In genomic region chr11:117959438-117960149, GRCh38 we compare ENCODE assay signal across 13 cellular contexts. TPM values are rescaled to one million over a fixed set of nuclear protein-coding genes. Genes with fewer than 3 reads are reported as not detected.
DNase-seq lines count a peak whose midpoint lies in the region; ATAC-seq and TF ChIP-seq lines count a peak whose summit lies in the region.
"Had no signal": no experiment of that assay in that cellular context is flagged by ENCODE, and none has a peak within 500 bp of the region (broad histone marks: within the 10 kb centered on the region; RNA-seq: fewer than 3 reads in every experiment).

No MANE protein-coding gene starts in this region.

- peaks cover 0 to 53% (median 7%) of the 10 kb centered on the region in 10 experiments; a peak in 13 of 20 replicates for H3K4me1 ChIP-seq in BLaER1 treated with 17β-estradiol and CSF1 and Interleukin-3, amounts not matched to agents 10 nM and 100 nM
- H3K4me1 ChIP-seq in neural progenitor cell: no peaks in the 10 kb centered on the region

- no peaks in the 10 kb centered on the region for H3K36me3 Mint-ChIP-seq in neural progenitor cell

- 0 out of 2 replicates have a peak, but pooled peaks cover 4% of the 10 kb centered on the region for H3F3A ChIP-seq in SU-DHL-6 (ENCODE audit: insufficient read depth)
- no peaks in the 10 kb centered on the region for H3F3A ChIP-seq in neural progenitor cell (ENCODE audit: low read depth)

- peaks cover 8% of the 10 kb centered on the region for H3K9me3 Mint-ChIP-seq in neural progenitor cell

- peak overlapping the region in 6 of 11 experiments; percentile 47 to 90 (median 82); a peak in 12 of 22 replicates for H3K27ac ChIP-seq in BLaER1 treated with 17β-estradiol and CSF1 and Interleukin-3, amounts not matched to agents 10 nM and 100 nM
- H3K27ac ChIP-seq in SU-DHL-6 (ENCODE audit: low read depth, low read length) (no peak overlapping the region), neural progenitor cell (no peak overlapping the region)

- peak; percentile 11 for DNase-seq in GM13976 (ENCODE audit: low spot score)
- no peak for DNase-seq in left ventricle myocardium superior
- DNase-seq in COLO668 (lab: John Stamatoyannopoulos, UW; ENCODE audit: unreplicated experiment): no peak
- no peak for DNase-seq in neural progenitor cell (ENCODE audit: low spot score)
- DNase-seq: CD4-positive, alpha-beta T cell; HCEC 1CT; NCI-H1092; NCI-H446 treated with DMSO at 0.1 percent for 48 hours; right cardiac atrium had no signal

- peak overlapping the region in 5 of 11 experiments; percentile 24 to 75 (median 71); a peak in 9 of 22 replicates for H3K9ac ChIP-seq in BLaER1 treated with 17β-estradiol and CSF1 and Interleukin-3, amounts not matched to agents 10 nM and 100 nM
- H3K9ac ChIP-seq in SU-DHL-6 (ENCODE audit: low read length): 0 out of 2 replicates have a peak overlapping the region, but pooled peaks have one; percentile 7
- H3K9ac ChIP-seq in neural progenitor cell: no peak overlapping the region

- ATAC-seq in left ventricle myocardium superior (peak; percentile 51), SK-N-SH treated with all-trans-retinoic acid at 6 μM for 48 hours (no peak), GM18907 (IDR thresholded peaks at IDR 0.05; ENCODE audit: unreplicated experiment) (no peak)

- no peaks in the 10 kb centered on the region for H4K20me1 ChIP-seq in BLaER1 treated with 17β-estradiol and CSF1 and Interleukin-3, amounts not matched to agents 10 nM and 100 nM
- H4K20me1 ChIP-seq in SU-DHL-6 (ENCODE audit: low read depth, low read length) (no peaks in the 10 kb centered on the region), neural progenitor cell (ENCODE audit: low read depth) (no peaks in the 10 kb centered on the region)

- no peaks in the 10 kb centered on the region for H3K79me2 ChIP-seq in SU-DHL-6 (ENCODE audit: insufficient read depth, low read length)
- no peaks in the 10 kb centered on the region for H3K79me2 ChIP-seq in neural progenitor cell (ENCODE audit: low read depth)

- intact Hi-C loops in left ventricle myocardium superior (cut with micrococcal nuclease): no loop called here

- H3K4me2 ChIP-seq in BLaER1 treated with 17β-estradiol and CSF1 and Interleukin-3, amounts not matched to agents 10 nM and 100 nM: peak overlapping the region in 10 of 11 experiments; percentile 0 to 95 (median 56); a peak in 13 of 22 replicates
- H3K4me2 ChIP-seq in SU-DHL-6 (ENCODE audit: low read depth, low read length, poor library complexity, severe bottlenecking): peak overlapping the region; percentile 40
- no peak overlapping the region for H3K4me2 ChIP-seq in neural progenitor cell

- no peak for TF ChIP-seq CTCF in GM13976 (IDR thresholded peaks at IDR 0.05; ENCODE audit: borderline replicate concordance, control extremely low read depth, extremely low read depth, insufficient read depth, missing control alignments)
- TF ChIP-seq CTCF in SU-DHL-6 (IDR thresholded peaks at IDR 0.05; ENCODE audit: insufficient read depth, low read length, poor library complexity, severe bottlenecking): no peak
- TF ChIP-seq CTCF in neural progenitor cell (IDR thresholded peaks at IDR 0.05): no peak

- peaks cover 18 to 31% (median 24%) of the 10 kb centered on the region in 11 experiments; a peak in 21 of 22 replicates for H3K9me3 ChIP-seq in BLaER1 treated with 17β-estradiol and CSF1 and Interleukin-3, amounts not matched to agents 10 nM and 100 nM (replicated peaks in 1 of 11)
- H3K9me3 ChIP-seq in SU-DHL-6 (ENCODE audit: insufficient read depth, low read length): no peaks in the 10 kb centered on the region
- no peaks in the 10 kb centered on the region for H3K9me3 ChIP-seq in neural progenitor cell (ENCODE audit: low read depth)

- H3K27ac Mint-ChIP-seq in neural progenitor cell: no peak overlapping the region
- H3K27ac Mint-ChIP-seq: CD4-positive, alpha-beta T cell had no signal

- H3K4me3 Mint-ChIP-seq in neural progenitor cell: no peak overlapping the region
- H3K4me3 Mint-ChIP-seq: CD4-positive, alpha-beta T cell had no signal

- H3K9me2 ChIP-seq in SU-DHL-6 (replicated peaks; ENCODE audit: insufficient read depth, low read length): no peaks in the 10 kb centered on the region

- H3K36me3 ChIP-seq in BLaER1 treated with 17β-estradiol and CSF1 and Interleukin-3, amounts not matched to agents 10 nM and 100 nM: no peaks in the 10 kb centered on the region
- H3K36me3 ChIP-seq in SU-DHL-6 (ENCODE audit: low read length) (peaks cover 2% of the 10 kb centered on the region; the same call in 1 of the 2 replicates), neural progenitor cell (no peaks in the 10 kb centered on the region)

- H3K4me3 ChIP-seq in BLaER1 treated with 17β-estradiol and CSF1 and Interleukin-3, amounts not matched to agents 10 nM and 100 nM: peak overlapping the region in 3 of 10 experiments; percentile 5 to 29 (median 27); a peak in 3 of 20 replicates
- H3K4me3 ChIP-seq in SU-DHL-6 (ENCODE audit: insufficient read depth, low read length, poor library complexity, severe bottlenecking): no peak overlapping the region
- H3K4me3 ChIP-seq in neural progenitor cell: no peak overlapping the region

- H2AFZ ChIP-seq in SU-DHL-6 (ENCODE audit: low read depth, low read length, severe bottlenecking) (peak overlapping the region; percentile 48), neural progenitor cell (replicated peaks) (no peak overlapping the region)

- in situ Hi-C loops in GM13976 (cut with MboI; ENCODE audit: low sequenced_read_pairs, unreplicated experiment): no loop called here

- peaks cover 3% of the 10 kb centered on the region for H3K27me3 Mint-ChIP-seq in neural progenitor cell (ENCODE audit: insufficient read depth, low read depth)
- H3K27me3 Mint-ChIP-seq: CD4-positive, alpha-beta T cell had no signal

- no peaks in the 10 kb centered on the region for H3K4me1 Mint-ChIP-seq in neural progenitor cell

- no peaks in the 10 kb centered on the region for H3K27me3 ChIP-seq in BLaER1 treated with 17β-estradiol and CSF1 and Interleukin-3, amounts not matched to agents 10 nM and 100 nM
- H3K27me3 ChIP-seq in SU-DHL-6 (ENCODE audit: low read length): no peaks in the 10 kb centered on the region
- no peaks in the 10 kb centered on the region for H3K27me3 ChIP-seq in neural progenitor cell

TF ChIP-seq in SK-N-SH treated with all-trans-retinoic acid at 6 μM for 48 hours, 23 proteins besides CTCF, POLR2A, EP300 and RAD21 (continues in another document):
- no peak for TF ChIP-seq OSR1 (CRISPR knock-in tag; IDR thresholded peaks at IDR 0.05)
- TF ChIP-seq ZFP3 (CRISPR knock-in tag; IDR thresholded peaks at IDR 0.05): no peak
- no peak for TF ChIP-seq CSDC2 (CRISPR knock-in tag; IDR thresholded peaks at IDR 0.05)
- TF ChIP-seq GLIS3 (CRISPR knock-in tag; IDR thresholded peaks at IDR 0.05): no peak
- TF ChIP-seq ARNTL (CRISPR knock-in tag; IDR thresholded peaks at IDR 0.05; ENCODE audit: borderline replicate concordance, low read depth): no peak
- TF ChIP-seq RARB (CRISPR knock-in tag; IDR thresholded peaks at IDR 0.05): no peak
- TF ChIP-seq CREB5 (CRISPR knock-in tag; IDR thresholded peaks at IDR 0.05; ENCODE audit: low read depth): no peak
- TF ChIP-seq ZFP30 (CRISPR knock-in tag; IDR thresholded peaks at IDR 0.05): no peak
- TF ChIP-seq CSRNP3 (CRISPR knock-in tag; IDR thresholded peaks at IDR 0.05): no peak
- no peak for TF ChIP-seq SNAI2 (CRISPR knock-in tag; IDR thresholded peaks at IDR 0.05)
- TF ChIP-seq POU6F1 (CRISPR knock-in tag; IDR thresholded peaks at IDR 0.05; ENCODE audit: borderline replicate concordance, low read depth): no peak

RNA-seq across cellular contexts. Expression of gene IL10RA, which starts 26.6 kb away (rescaled TPM):
- total RNA-seq in left ventricle myocardium superior (6.0 TPM), neural progenitor cell (ENCODE audit: low replicate concordance) (0.12 TPM in 1 of 2 replicates, not detected in the other)

RNA-seq across cellular contexts. Expression of gene TMPRSS13, which starts 30.4 kb away (rescaled TPM):
- total RNA-seq in left ventricle myocardium superior (0.15 TPM), neural progenitor cell (ENCODE audit: low replicate concordance) (0.22 TPM in 1 of 2 replicates, not detected in the other)

Comparison
In these comparisons a context has a peak if more than half of its experiments do, and no peak if none do; other contexts are left out.
1. H3K27ac ChIP-seq: peak in BLaER1 treated with 17β-estradiol and CSF1 and Interleukin-3, amounts not matched to agents 10 nM and 100 nM (6 of 11); none in SU-DHL-6 (single experiment) and neural progenitor cell (single experiment).